In the genomic region with DNA sequence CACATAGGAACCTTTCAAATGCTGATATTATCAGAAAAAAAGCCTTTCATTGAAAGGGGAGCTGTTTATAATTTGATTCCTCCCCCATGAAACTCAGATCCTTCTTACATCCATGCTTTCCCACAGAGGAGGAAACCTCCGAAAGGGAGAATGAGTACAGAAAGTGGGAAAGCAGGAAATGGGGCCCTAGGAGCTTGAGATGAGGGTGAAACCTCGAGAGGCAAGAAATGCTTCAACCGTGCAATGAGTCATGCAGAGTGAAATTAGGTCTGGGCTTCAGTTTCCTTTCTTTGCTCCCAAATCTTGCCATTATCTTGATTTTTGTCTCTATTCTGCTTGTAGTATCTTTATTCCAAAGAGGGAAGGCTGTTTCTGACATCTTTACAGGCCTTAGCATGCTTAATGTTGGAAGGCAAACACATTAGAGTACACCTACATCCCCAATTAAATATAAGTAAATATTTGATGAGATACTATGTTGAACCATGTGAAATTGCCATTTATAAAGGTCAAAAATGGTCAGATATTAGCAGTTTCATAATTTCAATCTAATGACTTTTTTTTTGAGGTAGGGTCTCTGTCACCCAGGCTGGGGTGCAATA, we compare ENCODE assay signal across 1 cellular context.
TF ChIP-seq lines count a peak whose summit lies in the region.

No MANE protein-coding gene starts in this region.

TF ChIP-seq in H1, 55 proteins besides CTCF, POLR2A, EP300 and RAD21:
- no peak for TF ChIP-seq YY1 (IDR thresholded peaks at IDR 0.05; ENCODE audit: low read depth, low read length)
- no peak for TF ChIP-seq SUZ12 (IDR thresholded peaks at IDR 0.05; ENCODE audit: low read length)
- TF ChIP-seq SAP30 (IDR thresholded peaks at IDR 0.05; ENCODE audit: insufficient read depth, insufficient replicate concordance, low read length), result no peak
- TF ChIP-seq RFX5 (IDR thresholded peaks at IDR 0.05; ENCODE audit: borderline replicate concordance, low read depth, low read length), result no peak
- no peak for TF ChIP-seq POLR2AphosphoS5 (IDR thresholded peaks at IDR 0.05; ENCODE audit: low read depth, low read length)
- TF ChIP-seq TCF12 (IDR thresholded peaks at IDR 0.05; ENCODE audit: low read depth, low read length), result no peak
- no peak for TF ChIP-seq CHD1 (IDR thresholded peaks at IDR 0.05; ENCODE audit: low read depth, low read length)
- TF ChIP-seq GTF2F1 (IDR thresholded peaks at IDR 0.05; ENCODE audit: borderline replicate concordance, low read depth, low read length), result no peak
- no peak for TF ChIP-seq KDM1A (IDR thresholded peaks at IDR 0.05; ENCODE audit: borderline replicate concordance, low read length)
- no peak for TF ChIP-seq PHF8 (conservative IDR thresholded peaks at IDR 0.05; ENCODE audit: low read depth, low read length)
- no peak for TF ChIP-seq BRCA1 (IDR thresholded peaks at IDR 0.05; ENCODE audit: low read depth, low read length)
- no peak for TF ChIP-seq TAF1 (IDR thresholded peaks at IDR 0.05; ENCODE audit: low read depth, low read length)
- TF ChIP-seq SIRT6 (IDR thresholded peaks at IDR 0.05; ENCODE audit: low read length), result no peak
- no peak for TF ChIP-seq TBP (IDR thresholded peaks at IDR 0.05; ENCODE audit: low read depth, low read length)
- no peak for TF ChIP-seq NRF1 (IDR thresholded peaks at IDR 0.05; ENCODE audit: low read depth, low read length)
- no peak for TF ChIP-seq ATF2 (IDR thresholded peaks at IDR 0.05; ENCODE audit: low read length)
- TF ChIP-seq RXRA (IDR thresholded peaks at IDR 0.05; ENCODE audit: insufficient read depth, low read depth, low read length), result no peak
